ENCODE assay signal across 9 cellular contexts in the genomic region with DNA sequence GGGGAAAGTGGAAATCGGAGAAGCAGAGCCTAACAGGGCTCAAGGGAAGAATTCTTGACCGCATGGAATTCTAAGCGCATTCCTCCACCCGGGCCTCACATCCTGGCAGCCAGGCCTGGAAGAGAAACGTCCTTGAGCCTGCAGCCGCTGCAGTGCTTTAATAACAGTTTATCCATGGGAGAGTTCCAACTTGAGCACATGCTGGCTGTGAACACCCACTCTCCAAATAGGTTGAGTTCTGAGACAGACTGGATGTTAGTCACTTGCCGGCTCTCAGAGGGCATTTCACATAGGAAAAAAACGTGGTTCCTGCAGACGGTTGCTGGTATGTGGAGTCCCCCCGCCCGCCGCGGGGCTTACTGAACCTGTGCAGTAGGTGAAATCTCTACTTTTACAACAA.
DNase-seq lines count a peak whose midpoint lies in the region; ATAC-seq and TF ChIP-seq lines count a peak whose summit lies in the region.
"Had no signal": no experiment of that assay in that cellular context is flagged by ENCODE, and none has a peak within 500 bp of the region (broad histone marks: within the 10 kb centered on the region; RNA-seq: fewer than 3 reads in every experiment).

No MANE protein-coding gene starts in this region.

- H3K4me1 ChIP-seq in esophagus muscularis mucosa (peaks cover 56 to 67% (median 64%) of the 10 kb centered on the region in 4 donors), muscle layer of colon (ENCODE audit: insufficient read depth, low read length) (peaks cover 32% of the 10 kb centered on the region)

- no peak for TF ChIP-seq CTCF in AG09319 (IDR thresholded peaks at IDR 0.05; ENCODE audit: low read depth, low read length)
- TF ChIP-seq CTCF in esophagus muscularis mucosa (IDR thresholded peaks at IDR 0.05), result peak in 1 of 3 experiments; percentile 29

- intact Hi-C loops in esophagus muscularis mucosa (cut with DNase I), result loop anchor here (2.0 to 10.0 kb wide), 2 partner anchors 165 to 293 kb away; partner anchors contain the start of gene IL6

- DNase-seq in AG09319 (ENCODE audit: extremely low read depth, low read depth) (peak; percentile 97), NCI-H2227 treated with DMSO at 0.1 percent for 48 hours (lab: John Stamatoyannopoulos, UW) (peak; percentile 18), esophagus muscularis mucosa (ENCODE audit: extremely low spot score) (peak; percentile 93), NCI-H2107 treated with DMSO at 0.1 percent for 48 hours (lab: John Stamatoyannopoulos, UW; ENCODE audit: unreplicated experiment) (no peak)
- no peak for DNase-seq in activated CD4-positive, alpha-beta T cell treated with anti-CD3 and anti-CD28 coated beads, Interleukin-2, amount 50 U/mL, for 4 hours

- no peak for ATAC-seq in GM21619 (IDR thresholded peaks at IDR 0.05; ENCODE audit: unreplicated experiment)
- ATAC-seq in GM19035 (IDR thresholded peaks at IDR 0.05; ENCODE audit: unreplicated experiment), result no peak

- WGBS in esophagus muscularis mucosa, result 18% methylated on average over 13 of the region's 13 CpGs

- H3K36me3 ChIP-seq in esophagus muscularis mucosa (no peaks in the 10 kb centered on the region), muscle layer of colon (ENCODE audit: insufficient read depth, low read length) (no peaks in the 10 kb centered on the region)

- H3K4me3 ChIP-seq in esophagus muscularis mucosa (peak overlapping the region in 1 of 4 donors; percentile 6), muscle layer of colon (ENCODE audit: low read depth in 1 of 2, low read length in 2 of 2) (no peak overlapping the region)
- H3K4me3 ChIP-seq: GM12878 had no signal

- no peak for TF ChIP-seq EP300 in esophagus muscularis mucosa (IDR thresholded peaks at IDR 0.05)

- H3K27ac ChIP-seq in esophagus muscularis mucosa (replicated peaks in 1 of 4) (peak overlapping the region; percentile 66 to 82 (median 76)), muscle layer of colon (ENCODE audit: low read depth, low read length) (peak overlapping the region; percentile 55)

- H3K9me3 ChIP-seq in esophagus muscularis mucosa (no peaks in the 10 kb centered on the region), muscle layer of colon (ENCODE audit: low read length) (no peaks in the 10 kb centered on the region)

- no peak overlapping the region for H3K9ac ChIP-seq in muscle layer of colon (ENCODE audit: low read length)

- TF ChIP-seq POLR2A in esophagus muscularis mucosa (IDR thresholded peaks at IDR 0.05; ENCODE audit: low read depth), result no peak

- no peaks in the 10 kb centered on the region for H3K27me3 ChIP-seq in esophagus muscularis mucosa
- no peaks in the 10 kb centered on the region for H3K27me3 ChIP-seq in muscle layer of colon (ENCODE audit: control insufficient read depth in 1 of 2, insufficient read depth in 2 of 2, low read length in 2 of 2)

Comparison
In these comparisons a context has a peak if more than half of its experiments do, and no peak if none do; other contexts are left out.
1. DNase-seq: peak in AG09319 (single experiment), NCI-H2227 treated with DMSO at 0.1 percent for 48 hours (single experiment) and esophagus muscularis mucosa (single experiment); none in activated CD4-positive, alpha-beta T cell treated with anti-CD3 and anti-CD28 coated beads, Interleukin-2, amount 50 U/mL, for 4 hours (0 of 2) and NCI-H2107 treated with DMSO at 0.1 percent for 48 hours (single experiment).